In genomic region chr10:14601872-14602725, GRCh38 we compare ENCODE assay signal across 8 cellular contexts.
DNase-seq lines count a peak whose midpoint lies in the region; ATAC-seq, FAIRE-seq and TF ChIP-seq lines count a peak whose summit lies in the region.

No MANE protein-coding gene starts in this region.

- ATAC-seq in A549 (peak; percentile 32 to 70; a peak in 4 of 6 replicates), GM18861 (IDR thresholded peaks at IDR 0.05; ENCODE audit: unreplicated experiment) (peak; percentile 38), HG03354 (IDR thresholded peaks at IDR 0.05; ENCODE audit: poor library complexity, severe bottlenecking, unreplicated experiment) (peak; percentile 33), T-helper 17 cell (peak; percentile 54), gastrocnemius medialis (no peak)

- H3K27me3 Mint-ChIP-seq in T-helper 17 cell: no peaks in the 10 kb centered on the region

- peaks cover 49% of the 10 kb centered on the region for H3K4me1 ChIP-seq in A549
- peaks cover 15 to 23% of the 10 kb centered on the region in 2 donors for H3K4me1 ChIP-seq in muscle layer of duodenum (ENCODE audit: control insufficient read depth in 1 of 2, insufficient read depth in 2 of 2, low read length in 2 of 2)
- peaks cover 7 to 12% of the 10 kb centered on the region in 2 donors for H3K4me1 ChIP-seq in gastrocnemius medialis

- H3K4me2 ChIP-seq in A549: peak overlapping the region; percentile 97

- H3K9me3 ChIP-seq in A549: no peaks in the 10 kb centered on the region
- H3K9me3 ChIP-seq in T-helper 17 cell (ENCODE audit: control insufficient read depth, low read length, poor library complexity, severe bottlenecking): no peaks in the 10 kb centered on the region
- no peaks in the 10 kb centered on the region for H3K9me3 ChIP-seq in muscle layer of duodenum (ENCODE audit: control insufficient read depth in 1 of 2, low read length in 2 of 2)
- no peaks in the 10 kb centered on the region for H3K9me3 ChIP-seq in gastrocnemius medialis

- peaks cover 18% of the 10 kb centered on the region for H3K36me3 Mint-ChIP-seq in T-helper 17 cell (ENCODE audit: low read depth)

- no peaks in the 10 kb centered on the region for H3K27me3 ChIP-seq in muscle layer of duodenum (ENCODE audit: low read depth, low read length)
- H3K27me3 ChIP-seq in gastrocnemius medialis: no peaks in the 10 kb centered on the region

- H3K36me3 ChIP-seq in muscle layer of duodenum (ENCODE audit: control insufficient read depth in 1 of 2, insufficient read depth in 2 of 2, low read length in 2 of 2): peaks cover 16% of the 10 kb centered on the region in 2 donors
- H3K36me3 ChIP-seq in gastrocnemius medialis: no peaks in the 10 kb centered on the region

- H3K27ac ChIP-seq in A549 (peak overlapping the region; percentile 88 to 99), muscle layer of duodenum (ENCODE audit: low read length) (no peak overlapping the region), gastrocnemius medialis (no peak overlapping the region)

- TF ChIP-seq EP300 in A549 (IDR thresholded peaks at IDR 0.05): no peak

- peak overlapping the region; percentile 96 for H3K27ac Mint-ChIP-seq in T-helper 17 cell

- intact Hi-C loops in gastrocnemius medialis (cut with DNase I; ENCODE audit: low total_unique reads): loop anchor here (5.0 to 10.0 kb wide), 3 partner anchors 350 to 1507 kb away; partner anchors contain the start of genes DCLRE1C and NMT2

- peaks cover 70% of the 10 kb centered on the region for H3K4me1 Mint-ChIP-seq in T-helper 17 cell

- H3K4me3 ChIP-seq in A549 (peak overlapping the region; percentile 98), muscle layer of duodenum (ENCODE audit: low read depth in 1 of 2, low read length in 2 of 2) (peak overlapping the region; percentile 37 to 41), gastrocnemius medialis (no peak overlapping the region)

- POLR2A ChIA-PET in A549 (lab: Yijun Ruan, JAX): no interaction called here

- peak overlapping the region; percentile 98 for H3K4me3 Mint-ChIP-seq in T-helper 17 cell

- WGBS in A549 (ENCODE audit: missing lambda C conversion rate): 7% methylated on average over 16 of the region's 16 CpGs

- DNase-seq in A549 (ENCODE audit: low read depth in 1 of 2, low spot score in 1 of 2) (peak; percentile 61 to 74), T-helper 17 cell (peak; percentile 25 to 66 (median 29)), iPS-NIHi11 (ENCODE audit: low spot score) (no peak), gastrocnemius medialis (no peak)
- DNase-seq in central memory CD4-positive, alpha-beta T cell: peak; percentile 64

- no peak for FAIRE-seq in A549 (lab: Jason Lieb, UNC)

- TF ChIP-seq CTCF in A549 (IDR thresholded peaks at IDR 0.05) (no peak), gastrocnemius medialis (IDR thresholded peaks at IDR 0.05 in 4 of 5, conservative IDR thresholded peaks at IDR 0.05 in 1 of 5) (no peak)

- no peak for TF ChIP-seq POLR2A in A549 (IDR thresholded peaks at IDR 0.05; ENCODE audit: low read length)
- TF ChIP-seq POLR2A in gastrocnemius medialis (IDR thresholded peaks at IDR 0.05): no peak

- CTCF ChIA-PET in A549 (lab: Yijun Ruan, JAX): interaction anchor here (0.8 to 1.1 kb wide), 2 partner anchors 9 to 48 kb away, joined by 3 read pairs; no protein-coding TSS in a partner anchor

- TF ChIP-seq RAD21 in A549 (conservative IDR thresholded peaks at IDR 0.05 in 1 of 2, IDR thresholded peaks at IDR 0.05 in 1 of 2): peak in 1 of 2 experiments; percentile 40; a peak in 2 of 5 replicates

- in situ Hi-C loops in gastrocnemius medialis (cut with MboI; ENCODE audit: low sequenced_read_pairs in 4 of 4): no loop called here

TF ChIP-seq in A549, 52 proteins besides CTCF, POLR2A, EP300 and RAD21:
- TF ChIP-seq ELK1 (IDR thresholded peaks at IDR 0.05; ENCODE audit: low read depth, low read length): no peak
- peak; percentile 50; the same call in 1 of the 2 replicates for TF ChIP-seq JUNB (IDR thresholded peaks at IDR 0.05)
- peak; percentile 60 for TF ChIP-seq MAX (IDR thresholded peaks at IDR 0.05)
- TF ChIP-seq E2F6 (IDR thresholded peaks at IDR 0.05; ENCODE audit: borderline replicate concordance, low read depth): peak; percentile 26; the same call in 1 of the 2 replicates
- peak; percentile 44 to 71; a peak in 3 of 4 replicates for TF ChIP-seq CEBPB (IDR thresholded peaks at IDR 0.05)
- TF ChIP-seq FOSL2 (IDR thresholded peaks at IDR 0.05): peak; percentile 60
- peak; percentile 93 for TF ChIP-seq FOSL2 (CRISPR knock-in tag; IDR thresholded peaks at IDR 0.05)
- no peak for TF ChIP-seq FOSB (CRISPR knock-in tag; IDR thresholded peaks at IDR 0.05)
- no peak for TF ChIP-seq ZC3H11A (IDR thresholded peaks at IDR 0.05)
- TF ChIP-seq SMC3 (IDR thresholded peaks at IDR 0.05): peak; percentile 36; the same call in 1 of the 3 replicates
- TF ChIP-seq USF2 (IDR thresholded peaks at IDR 0.05): no peak

Comparison
In these comparisons a context has a peak if more than half of its experiments do, and no peak if none do; other contexts are left out.
1. ATAC-seq: peak in A549 (2 of 2), GM18861 (single experiment), HG03354 (single experiment) and T-helper 17 cell (single experiment); none in gastrocnemius medialis (0 of 2).
2. DNase-seq: peak in A549 (2 of 2), T-helper 17 cell (3 of 3) and central memory CD4-positive, alpha-beta T cell (single experiment); none in iPS-NIHi11 (single experiment) and gastrocnemius medialis (0 of 2).
3. H3K27ac ChIP-seq: peak in A549 (2 of 2); none in muscle layer of duodenum (single experiment) and gastrocnemius medialis (0 of 4).
4. H3K4me3 ChIP-seq: peak in A549 (single experiment) and muscle layer of duodenum (2 of 2); none in gastrocnemius medialis (0 of 4).